Comparison of ENCODE assay signal across 10 cellular contexts in genomic region chr16:74773431-74774222, GRCh38. TPM values are rescaled to one million over a fixed set of nuclear protein-coding genes. Genes with fewer than 3 reads are reported as not detected.
DNase-seq lines count a peak whose midpoint lies in the region; ATAC-seq, FAIRE-seq and TF ChIP-seq lines count a peak whose summit lies in the region.
"Had no signal": no experiment of that assay in that cellular context is flagged by ENCODE, and none has a peak within 500 bp of the region (broad histone marks: within the 10 kb centered on the region; RNA-seq: fewer than 3 reads in every experiment).

No MANE protein-coding gene starts in this region.

- H3K9me3 ChIP-seq in MM.1S (replicated peaks; ENCODE audit: insufficient read depth, low read length) (no peaks in the 10 kb centered on the region), H1 (ENCODE audit: insufficient read depth in 2 of 2, low read depth in 1 of 2, low read length in 1 of 2) (no peaks in the 10 kb centered on the region), adrenal gland (replicated peaks in 1 of 3) (no peaks in the 10 kb centered on the region)
- H3K9me3 ChIP-seq: right lobe of liver had no signal

- H4K91ac ChIP-seq in H1 (replicated peaks; ENCODE audit: insufficient read length, low read length) = no peak overlapping the region

- H3K23ac ChIP-seq in H1 (ENCODE audit: insufficient read length) = no peak overlapping the region

- H3K18ac ChIP-seq in H1 (ENCODE audit: extremely low read depth, low read length) = peak overlapping the region; percentile 13

- H4K8ac ChIP-seq in H1 (ENCODE audit: extremely low read depth, insufficient read depth, low read length) = no peak overlapping the region

- no peak overlapping the region for H3K4ac ChIP-seq in H1 (replicated peaks; ENCODE audit: insufficient read length, low read depth, low read length)

- POLR2A ChIA-PET in H1 (lab: Charles Lee; ENCODE audit: partially characterized antibody) = interaction anchor here (0.9 to 1.9 kb wide), 3 partner anchors 22 to 99 kb away, joined by 3 to 6 read pairs (median 4); no protein-coding TSS in a partner anchor

- H2BK12ac ChIP-seq in H1 (ENCODE audit: low read depth, low read length) = no peak overlapping the region; the same call in 1 of the 2 replicates

- H3K36me3 ChIP-seq in MM.1S (replicated peaks; ENCODE audit: insufficient read depth, low read length) (no peaks in the 10 kb centered on the region), H1 (ENCODE audit: control insufficient read depth in 2 of 4, insufficient read depth in 4 of 4, low read length in 3 of 4) (no peaks in the 10 kb centered on the region), adrenal gland (replicated peaks in 1 of 2) (no peaks in the 10 kb centered on the region)
- H3K36me3 ChIP-seq: right lobe of liver had no signal

- H3K14ac ChIP-seq in H1 (ENCODE audit: insufficient read length) = no peak overlapping the region

- peak overlapping the region; percentile 63 to 89 for H3K4me3 Mint-ChIP-seq in CD14-positive monocyte
- peak overlapping the region; percentile 74 for H3K4me3 Mint-ChIP-seq in natural killer cell treated with Interleukin-12 subunit alpha and Interleukin-12 subunit beta and Interleukin-15 and Interleukin-18, amount 100 ng/mL, for 72 hours

- FAIRE-seq in H1 (lab: Jason Lieb, UNC) = no peak

- no peaks in the 10 kb centered on the region for H3K4me1 ChIP-seq in MM.1S (ENCODE audit: low read length)
- H3K4me1 ChIP-seq in H1 (replicated peaks in 1 of 4; ENCODE audit: control insufficient read depth in 3 of 4, insufficient read depth in 4 of 4, low read length in 3 of 4) = peaks cover 0 to 6% (median 2%) of the 10 kb centered on the region in 4 experiments; a peak in 1 of 7 replicates
- peaks cover 6 to 15% of the 10 kb centered on the region in 2 donors for H3K4me1 ChIP-seq in adrenal gland (replicated peaks in 1 of 2)

- no peak overlapping the region for H3K27ac Mint-ChIP-seq in CD14-positive monocyte
- no peak overlapping the region for H3K27ac Mint-ChIP-seq in natural killer cell treated with Interleukin-12 subunit alpha and Interleukin-12 subunit beta and Interleukin-15 and Interleukin-18, amount 100 ng/mL, for 72 hours

- H3K4me2 ChIP-seq in MM.1S (ENCODE audit: low read depth, low read length) (peak overlapping the region; percentile 59), H1 (ENCODE audit: insufficient read depth in 1 of 2, low read depth in 2 of 2, low read length in 2 of 2) (peak overlapping the region; percentile 90 to 93)

- no peak for ATAC-seq in natural killer cell treated with Interleukin-12 subunit alpha and Interleukin-12 subunit beta and Interleukin-15 and Interleukin-18, amount 100 ng/mL, for 72 hours
- no peak for ATAC-seq in HG02973 (IDR thresholded peaks at IDR 0.05; ENCODE audit: unreplicated experiment)

- H3K9me2 ChIP-seq in MM.1S (replicated peaks; ENCODE audit: insufficient read depth, low read length) = no peaks in the 10 kb centered on the region

- peaks cover 8% of the 10 kb centered on the region; the same call in 1 of the 2 replicates for H3K23me2 ChIP-seq in H1 (ENCODE audit: low read depth, low read length)

- H2AK5ac ChIP-seq in H1 (ENCODE audit: low read depth, low read length) = no peak overlapping the region

- H3K4me3 ChIP-seq in MM.1S (ENCODE audit: low read length) (peak overlapping the region; percentile 54; the same call in 1 of the 2 replicates), H1 (ENCODE audit: extremely low read depth in 1 of 4, insufficient read depth in 2 of 4, low read depth in 3 of 4, low read length in 4 of 4) (peak overlapping the region; percentile 47 to 64 (median 54)), adrenal gland (no peak overlapping the region)

- H2AFZ ChIP-seq in MM.1S (ENCODE audit: low read length) (0 out of 2 replicates have a peak overlapping the region, but pooled peaks have one; percentile 48), H1 (ENCODE audit: low read length) (peak overlapping the region; percentile 66)

- no peak overlapping the region for H3K9ac ChIP-seq in MM.1S (ENCODE audit: low read length)
- no peak overlapping the region for H3K9ac ChIP-seq in H1 (replicated peaks in 1 of 4; ENCODE audit: extremely low read depth in 1 of 4, low read depth in 3 of 4, low read length in 3 of 4)

- no peak overlapping the region for H2BK20ac ChIP-seq in H1 (ENCODE audit: low read length)

- TF ChIP-seq CTCF in CD14-positive monocyte (IDR thresholded peaks at IDR 0.05) (no peak), MM.1S (IDR thresholded peaks at IDR 0.05; ENCODE audit: low read length) (no peak), H1 (IDR thresholded peaks at IDR 0.05; ENCODE audit: control extremely low read depth in 1 of 3, insufficient read depth in 1 of 3, low read depth in 1 of 3, low read length in 3 of 3) (no peak), adrenal gland (IDR thresholded peaks at IDR 0.05) (no peak)

- WGBS in H1 (ENCODE audit: extremely low coverage in 1 of 2, insufficient coverage in 1 of 2, insufficient read length in 1 of 2, insufficient replicate concordance in 2 of 2, low coverage in 1 of 2, low lambda C conversion rate in 2 of 2, missing lambda C conversion rate in 1 of 2), 2 experiments = 53% methylated on average over 14 of the region's 14 CpGs; no CpG with 5 or more reads in 1 of the 2 experiments
- WGBS in adrenal gland, 4 donors = 60 to 69% (median 64%) methylated on average over 14 of the region's 14 CpGs

- H3K79me2 ChIP-seq in MM.1S (ENCODE audit: low read length) (no peaks in the 10 kb centered on the region), H1 (ENCODE audit: control insufficient read depth in 1 of 2, insufficient read depth in 2 of 2, low read length in 2 of 2) (no peaks in the 10 kb centered on the region)

- H3K27me3 Mint-ChIP-seq in CD14-positive monocyte (ENCODE audit: low read depth in 3 of 3) = peaks cover 47 to 50% (median 47%) of the 10 kb centered on the region in 3 donors
- peaks cover 30 to 41% of the 10 kb centered on the region in 2 donors for H3K27me3 Mint-ChIP-seq in natural killer cell treated with Interleukin-12 subunit alpha and Interleukin-12 subunit beta and Interleukin-15 and Interleukin-18, amount 100 ng/mL, for 72 hours

- H3K36me3 Mint-ChIP-seq in CD14-positive monocyte = peaks cover 0 to 4% of the 10 kb centered on the region in 2 donors
- H3K36me3 Mint-ChIP-seq in natural killer cell treated with Interleukin-12 subunit alpha and Interleukin-12 subunit beta and Interleukin-15 and Interleukin-18, amount 100 ng/mL, for 72 hours = no peaks in the 10 kb centered on the region

- H2BK15ac ChIP-seq in H1 (ENCODE audit: low read length) = peak overlapping the region; percentile 61; the same call in 1 of the 2 replicates

- intact Hi-C loops in CD14-positive monocyte (cut with micrococcal nuclease) (no loop called here), adrenal gland (cut with DNase I) (loop anchor here in 1 of 2 donors (10.0 kb wide), 1 partner anchor 59 kb away; no protein-coding TSS in a partner anchor)

- H3K9me3 Mint-ChIP-seq in CD14-positive monocyte = peaks cover 0 to 19% (median 5%) of the 10 kb centered on the region in 7 donors
- no peaks in the 10 kb centered on the region for H3K9me3 Mint-ChIP-seq in natural killer cell treated with Interleukin-12 subunit alpha and Interleukin-12 subunit beta and Interleukin-15 and Interleukin-18, amount 100 ng/mL, for 72 hours

- no peak overlapping the region for H2BK120ac ChIP-seq in H1 (replicated peaks; ENCODE audit: low read depth, low read length)

- H3K56ac ChIP-seq in H1 (replicated peaks; ENCODE audit: insufficient read length, low read depth, low read length) = no peak overlapping the region

- H4K20me1 ChIP-seq in MM.1S (ENCODE audit: insufficient read depth, low read length) (no peaks in the 10 kb centered on the region), H1 (replicated peaks in 1 of 2; ENCODE audit: control insufficient read depth in 1 of 2, insufficient read depth in 2 of 2, low read length in 2 of 2) (no peaks in the 10 kb centered on the region)

- H3K27me3 ChIP-seq in MM.1S (replicated peaks; ENCODE audit: insufficient read depth, low read length) (no peaks in the 10 kb centered on the region), H1 (replicated peaks in 1 of 4; ENCODE audit: control insufficient read depth in 3 of 4, extremely low read depth in 1 of 4, insufficient read depth in 3 of 4, low read length in 3 of 4) (peaks cover 0 to 21% (median 16%) of the 10 kb centered on the region in 4 experiments; a peak in 6 of 7 replicates), adrenal gland (no peaks in the 10 kb centered on the region)
- H3K27me3 ChIP-seq: right lobe of liver had no signal

- H3K27ac ChIP-seq in MM.1S (ENCODE audit: low read length) (no peak overlapping the region), H1 (ENCODE audit: low read depth, low read length) (no peak overlapping the region), adrenal gland (no peak overlapping the region)
- H3K27ac ChIP-seq: right lobe of liver had no signal

- no peak for TF ChIP-seq EP300 in H1 (IDR thresholded peaks at IDR 0.05; ENCODE audit: borderline replicate concordance in 1 of 2, low read depth in 2 of 2, low read length in 2 of 2)

- DNase-seq in CD14-positive monocyte (ENCODE audit: low spot score) (no peak), MM.1S (no peak), H1 (ENCODE audit: low read depth in 1 of 2, low spot score in 2 of 2) (no peak), HCEC 1CT (no peak), adrenal gland (no peak), NCI-H748 treated with DMSO at 0.1 percent for 48 hours (lab: John Stamatoyannopoulos, UW) (no peak)
- no peak for DNase-seq in natural killer cell treated with Interleukin-12 subunit alpha and Interleukin-12 subunit beta and Interleukin-15 and Interleukin-18, amount 100 ng/mL, for 72 hours (ENCODE audit: low spot score)
- DNase-seq: right lobe of liver had no signal

- H3F3A ChIP-seq in MM.1S (ENCODE audit: insufficient read depth, low read length) = no peaks in the 10 kb centered on the region

- TF ChIP-seq POLR2A in H1 (IDR thresholded peaks at IDR 0.05; ENCODE audit: control extremely low read depth in 1 of 2, low read depth in 2 of 2, low read length in 2 of 2) (no peak), adrenal gland (IDR thresholded peaks at IDR 0.05) (no peak)

- peaks cover 14% of the 10 kb centered on the region for H3K4me1 Mint-ChIP-seq in CD14-positive monocyte
- H3K4me1 Mint-ChIP-seq in natural killer cell treated with Interleukin-12 subunit alpha and Interleukin-12 subunit beta and Interleukin-15 and Interleukin-18, amount 100 ng/mL, for 72 hours (ENCODE audit: low read depth in 2 of 2) = peaks cover 7 to 11% of the 10 kb centered on the region in 2 donors

- H4K5ac ChIP-seq in H1 (ENCODE audit: insufficient read length, low read depth, low read length) = no peak overlapping the region

- H3K79me1 ChIP-seq in H1 (ENCODE audit: low read depth, low read length) = no peaks in the 10 kb centered on the region

- TF ChIP-seq RAD21 in H1 (IDR thresholded peaks at IDR 0.05 in 1 of 2, conservative IDR thresholded peaks at IDR 0.05 in 1 of 2; ENCODE audit: low read depth in 2 of 2, low read length in 2 of 2) = no peak

- H2BK5ac ChIP-seq in H1 (ENCODE audit: low read depth, low read length) = 0 out of 2 replicates have a peak overlapping the region, but pooled peaks have one; percentile 5

- CTCF ChIA-PET in H1 (lab: Charles Lee; ENCODE audit: partially characterized antibody) = interaction anchor here (0.8 to 4.9 kb wide), 14 partner anchors 11 to 93 kb away, joined by 3 to 37 read pairs (median 6); no protein-coding TSS in a partner anchor

RNA-seq across cellular contexts. Expression of gene FA2H, which starts 1.0 kb away (rescaled TPM):
- polyA plus RNA-seq in CD14-positive monocyte (not detected), H1 (2011; rRNA removed) (2.5 and 3.0 TPM in 2 replicates), adrenal gland (under 1 TPM in 2 of 3 donors, not detected in 1; 0.17 to 0.33 TPM)
- total RNA-seq in H1 (2021; fragmentation: NEBNext Ultra II Directional; extraction: Animal tissue kit (Norgen Biotek cat#: 25700)) = 1.6 and 2.1 TPM in 2 replicates
- polyA plus RNA-seq in H1 (2011; cell fraction: cytosol; rRNA removed) = 0.93 TPM
- 3.6 TPM for polyA plus RNA-seq in H1 (2011; cell fraction: nucleus; rRNA removed)
- polyA plus RNA-seq in H1 (2012, experiment 1 of 2) = 1.4 to 3.3 TPM (median 2.5 TPM) in 4 replicates
- polyA plus RNA-seq in H1 (2012, experiment 2 of 2) = 2.0 TPM
- polyA plus RNA-seq in H1 (2013, experiment 1 of 2) = 2.5 TPM
- 3.8 TPM for polyA plus RNA-seq in H1 (2013, experiment 2 of 2)
- polyA minus RNA-seq in H1 (2011; rRNA and poly(A)+ RNA removed) = 2.4 and 4.4 TPM in 2 replicates
- polyA minus RNA-seq in H1 (2011; cell fraction: cytosol; rRNA and poly(A)+ RNA removed) = 1.4 TPM
- 0.90 TPM for polyA minus RNA-seq in H1 (2011; cell fraction: nucleus; rRNA and poly(A)+ RNA removed)
- total RNA-seq in natural killer cell treated with Interleukin-12 subunit alpha and Interleukin-12 subunit beta and Interleukin-15 and Interleukin-18, amount 100 ng/mL, for 72 hours = not detected
- total RNA-seq in adrenal gland = 1 to 10 TPM in 1 of 8 donors, under 1 TPM in 4, not detected in 3; 0.18 to 6.1 (median 0.39) TPM
- total RNA-seq: dermis microvascular lymphatic vessel endothelial cell had no signal

Comparison
In these comparisons a context has a peak if more than half of its experiments do, and no peak if none do; other contexts are left out.
1. H3K4me3 ChIP-seq: peak in MM.1S (single experiment) and H1 (4 of 4); none in adrenal gland (0 of 4).